Comparison of ENCODE assay signal across 15 cellular contexts in the genomic region with DNA sequence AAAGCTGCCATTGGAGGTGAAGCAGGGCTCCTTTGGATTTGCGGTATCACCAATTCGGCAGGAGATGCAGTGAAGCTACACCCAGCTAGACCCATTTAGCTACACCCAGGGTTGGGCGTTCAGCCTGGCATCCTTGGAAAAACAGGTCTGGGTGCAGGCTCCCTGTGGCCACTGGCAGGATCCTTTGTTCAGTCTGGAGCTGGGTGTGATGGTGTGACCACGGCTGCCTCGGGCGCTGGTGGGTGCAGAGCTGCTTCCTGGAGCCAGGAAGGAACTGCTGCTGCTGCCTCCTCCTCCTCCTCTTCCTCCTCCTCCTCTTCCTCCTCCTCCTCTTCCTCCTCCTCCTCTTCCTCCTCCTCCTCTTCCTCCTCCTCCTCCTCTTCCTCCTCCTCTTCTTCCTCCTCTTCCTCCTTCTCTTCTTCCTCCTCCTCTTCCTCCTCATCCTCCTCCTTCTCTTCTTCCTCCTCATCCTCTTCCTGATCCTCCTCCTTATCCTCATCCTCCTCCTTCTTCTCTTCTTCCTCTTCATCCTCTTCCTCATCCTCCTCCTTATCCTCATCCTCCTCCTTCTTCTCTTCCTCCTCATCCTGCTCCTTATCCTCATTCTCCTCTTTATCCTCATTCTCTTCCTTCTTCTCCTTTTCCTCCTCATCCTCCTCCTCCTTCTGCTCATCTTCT.
DNase-seq lines count a peak whose midpoint lies in the region; ATAC-seq and TF ChIP-seq lines count a peak whose summit lies in the region.
"Had no signal": no experiment of that assay in that cellular context is flagged by ENCODE, and none has a peak within 500 bp of the region (broad histone marks: within the 10 kb centered on the region; RNA-seq: fewer than 3 reads in every experiment).

No MANE protein-coding gene starts in this region.

- peaks cover 58% of the 10 kb centered on the region for H3K4me1 Mint-ChIP-seq in activated CD4-positive, alpha-beta T cell treated with anti-CD3 and anti-CD28 coated beads for 36 hours
- H3K4me1 Mint-ChIP-seq in activated naive CD8-positive, alpha-beta T cell treated with anti-CD3 and anti-CD28 coated beads, Interleukin-2, amount 50 U/mL, for 24 hours: peaks cover 55% of the 10 kb centered on the region

- no peak overlapping the region for H4K8ac ChIP-seq in neuronal stem cell (ENCODE audit: low read depth, low read length)

- H3K4me3 ChIP-seq in HCT116 (replicated peaks in 1 of 2; ENCODE audit: low read depth in 1 of 2, low read length in 2 of 2) (no peak overlapping the region), neuronal stem cell (ENCODE audit: low read length in 2 of 2) (no peak overlapping the region)
- H3K4me3 ChIP-seq: adrenal gland, prostate gland, thoracic aorta had no signal

- no peak overlapping the region for H2BK5ac ChIP-seq in neuronal stem cell (ENCODE audit: low read length)

- no peak for ATAC-seq in activated CD4-positive, alpha-beta T cell treated with anti-CD3 and anti-CD28 coated beads for 36 hours
- ATAC-seq in HCT116 (peak; percentile 62), HG03095 (IDR thresholded peaks at IDR 0.05; ENCODE audit: unreplicated experiment) (no peak), GM18907 (IDR thresholded peaks at IDR 0.05; ENCODE audit: unreplicated experiment) (no peak)
- ATAC-seq in activated naive CD8-positive, alpha-beta T cell treated with anti-CD3 and anti-CD28 coated beads, Interleukin-2, amount 50 U/mL, for 24 hours: no peak

- H3K79me1 ChIP-seq in neuronal stem cell (ENCODE audit: low read depth, low read length): no peaks in the 10 kb centered on the region

- RAD21 ChIA-PET in HCT116 (lab: Charles Lee; ENCODE audit: low non-redundant PET in 1 of 2, low total read pairs in 2 of 2, uncharacterized antibody in 2 of 2, unreplicated experiment in 2 of 2): interaction anchor here in 1 of 2 experiments (2.2 kb wide), 1 partner anchor 92 kb away, joined by 4 read pairs; no protein-coding TSS in a partner anchor

- no peak overlapping the region for H4K91ac ChIP-seq in neuronal stem cell (ENCODE audit: low read depth, low read length, poor library complexity)

- H2BK12ac ChIP-seq in neuronal stem cell (ENCODE audit: low read length): no peak overlapping the region

- peaks cover 5% of the 10 kb centered on the region for H3K36me3 Mint-ChIP-seq in activated CD4-positive, alpha-beta T cell treated with anti-CD3 and anti-CD28 coated beads for 36 hours (ENCODE audit: low read depth)
- no peaks in the 10 kb centered on the region for H3K36me3 Mint-ChIP-seq in activated naive CD8-positive, alpha-beta T cell treated with anti-CD3 and anti-CD28 coated beads, Interleukin-2, amount 50 U/mL, for 24 hours (ENCODE audit: low read depth)

- no peak overlapping the region for H3K14ac ChIP-seq in neuronal stem cell (ENCODE audit: low read length)

- no peak overlapping the region for H2BK120ac ChIP-seq in neuronal stem cell (ENCODE audit: low read depth, low read length)

- H2AFZ ChIP-seq in HCT116 (ENCODE audit: low read depth, low read length, poor library complexity, severe bottlenecking) (no peak overlapping the region), neuronal stem cell (ENCODE audit: low read length) (no peak overlapping the region)

- no peak overlapping the region for H3K23ac ChIP-seq in neuronal stem cell (ENCODE audit: low read depth, low read length, poor library complexity)

- no peaks in the 10 kb centered on the region for H3K36me3 ChIP-seq in HCT116 (ENCODE audit: control insufficient read depth in 1 of 2, insufficient read depth in 2 of 2, low read length in 2 of 2)
- H3K36me3 ChIP-seq in neuronal stem cell (replicated peaks in 1 of 2; ENCODE audit: control insufficient read depth in 2 of 2, insufficient read depth in 2 of 2, low read length in 2 of 2): no peaks in the 10 kb centered on the region
- H3K36me3 ChIP-seq: adrenal gland, prostate gland had no signal

- H3K18ac ChIP-seq in neuronal stem cell (ENCODE audit: low read length): peak overlapping the region; percentile 8

- H3K27ac ChIP-seq in HCT116 (ENCODE audit: low read depth, low read length) (no peak overlapping the region), neuronal stem cell (replicated peaks; ENCODE audit: low read length) (no peak overlapping the region)
- H3K27ac ChIP-seq: prostate gland had no signal

- in situ Hi-C loops in GM13977 (cut with MboI; ENCODE audit: low pct_unique_long_range_greater_than_20kb, low sequenced_read_pairs, unreplicated experiment): no loop called here

- H3K9me3 Mint-ChIP-seq in activated CD4-positive, alpha-beta T cell treated with anti-CD3 and anti-CD28 coated beads for 36 hours (ENCODE audit: low read depth): no peaks in the 10 kb centered on the region
- H3K9me3 Mint-ChIP-seq in activated naive CD8-positive, alpha-beta T cell treated with anti-CD3 and anti-CD28 coated beads, Interleukin-2, amount 50 U/mL, for 24 hours: no peaks in the 10 kb centered on the region

- no peak overlapping the region for H2BK15ac ChIP-seq in neuronal stem cell (ENCODE audit: low read length)

- no peak for DNase-seq in activated CD4-positive, alpha-beta T cell treated with anti-CD3 and anti-CD28 coated beads for 36 hours
- DNase-seq in activated CD4-positive, alpha-beta T cell treated with anti-CD3 and anti-CD28 coated beads, Interleukin-2, amount 50 U/mL, for 48 hours: no peak
- DNase-seq in HCT116 (ENCODE audit: low read depth, low spot score): no peak
- no peak for DNase-seq in activated naive CD8-positive, alpha-beta T cell treated with anti-CD3 and anti-CD28 coated beads, Interleukin-2, amount 50 U/mL, for 24 hours
- no peak for DNase-seq in neuronal stem cell (ENCODE audit: low spot score)
- no peak for DNase-seq in GM13977 (ENCODE audit: low spot score)
- DNase-seq: ACHN; activated CD8-positive, alpha-beta memory T cell treated with anti-CD3 and anti-CD28 coated beads, Interleukin-2, amount 50 U/mL, for 48 hours; adrenal gland; NCI-H146; NCI-H226 had no signal

- POLR2A ChIA-PET in activated CD4-positive, alpha-beta T cell treated with anti-CD3 and anti-CD28 coated beads for 36 hours (lab: Charles Lee): interaction anchor here (0.7 kb wide), 1 partner anchor 9 kb away, joined by 3 read pairs; no protein-coding TSS in a partner anchor
- POLR2A ChIA-PET in HCT116 (lab: Charles Lee): interaction anchor here (1.2 kb wide), 2 partner anchors 9 to 37 kb away, joined by 3 read pairs; no protein-coding TSS in a partner anchor

- H3K4me2 ChIP-seq in HCT116 (ENCODE audit: low read length): no peak overlapping the region
- H3K4me2 ChIP-seq in neuronal stem cell (ENCODE audit: insufficient read depth, low read length, poor library complexity, severe bottlenecking): no peak overlapping the region

- H3K4me1 ChIP-seq in HCT116 (ENCODE audit: control insufficient read depth in 1 of 2, insufficient read depth in 2 of 2, low read length in 2 of 2) (peaks cover 0 to 8% of the 10 kb centered on the region in 2 experiments; a peak in 1 of 4 replicates), neuronal stem cell (ENCODE audit: control insufficient read depth in 2 of 2, insufficient read depth in 1 of 2, low read depth in 1 of 2, low read length in 2 of 2) (peaks cover 5 to 6% of the 10 kb centered on the region in 2 donors)

- H3K9me3 ChIP-seq in HCT116 (ENCODE audit: control insufficient read depth in 1 of 2, insufficient read depth in 1 of 2, low read depth in 1 of 2, low read length in 2 of 2): no peaks in the 10 kb centered on the region
- no peaks in the 10 kb centered on the region for H3K9me3 ChIP-seq in neuronal stem cell (replicated peaks in 1 of 2; ENCODE audit: control insufficient read depth in 2 of 2, insufficient read depth in 1 of 2, low read depth in 1 of 2, low read length in 2 of 2)
- H3K9me3 ChIP-seq: adrenal gland, prostate gland, thoracic aorta had no signal

- no peak overlapping the region for H3K4me3 Mint-ChIP-seq in activated CD4-positive, alpha-beta T cell treated with anti-CD3 and anti-CD28 coated beads for 36 hours
- H3K4me3 Mint-ChIP-seq in activated naive CD8-positive, alpha-beta T cell treated with anti-CD3 and anti-CD28 coated beads, Interleukin-2, amount 50 U/mL, for 24 hours: no peak overlapping the region

- BruUV-seq in HCT116 (replicated peaks; lab: Mats Ljungman, UMichigan): no TSS peak

- H4K20me1 ChIP-seq in HCT116 (ENCODE audit: insufficient read depth): no peaks in the 10 kb centered on the region

- no peaks in the 10 kb centered on the region for H3K79me2 ChIP-seq in HCT116 (ENCODE audit: insufficient read depth, low read length)

- H3K27ac Mint-ChIP-seq in activated CD4-positive, alpha-beta T cell treated with anti-CD3 and anti-CD28 coated beads for 36 hours: peak overlapping the region; percentile 15
- H3K27ac Mint-ChIP-seq in activated naive CD8-positive, alpha-beta T cell treated with anti-CD3 and anti-CD28 coated beads, Interleukin-2, amount 50 U/mL, for 24 hours: peak overlapping the region; percentile 11

- TF ChIP-seq CTCF in HCT116 (IDR thresholded peaks at IDR 0.05 in 2 of 3, conservative IDR thresholded peaks at IDR 0.05 in 1 of 3; ENCODE audit: borderline replicate concordance in 1 of 3, insufficient read depth in 1 of 3, low read depth in 2 of 3, low read length in 2 of 3) (no peak), GM13977 (IDR thresholded peaks at IDR 0.05; ENCODE audit: extremely low read depth, insufficient read depth, missing control alignments) (no peak)

- no CpG with 5 or more reads among the region's 6 CpGs for WGBS in neuronal stem cell (ENCODE audit: extremely low coverage in 2 of 2, insufficient read length in 2 of 2, insufficient replicate concordance in 1 of 2), 2 donors

- no peak overlapping the region for H3K9ac ChIP-seq in HCT116 (ENCODE audit: low read length)
- no peak overlapping the region for H3K9ac ChIP-seq in neuronal stem cell (ENCODE audit: low read depth, low read length, poor library complexity)

- no peak overlapping the region for H3K4ac ChIP-seq in neuronal stem cell (ENCODE audit: low read length)

- TF ChIP-seq POLR2A in HCT116 (IDR thresholded peaks at IDR 0.05; ENCODE audit: borderline replicate concordance, extremely low read depth, insufficient read depth, insufficient read length): no peak

- no peak overlapping the region for H2AK5ac ChIP-seq in neuronal stem cell (ENCODE audit: low read depth, low read length)

- intact Hi-C loops in activated CD4-positive, alpha-beta T cell treated with anti-CD3 and anti-CD28 coated beads for 36 hours (cut with DNase I, micrococcal nuclease): no loop called here
- intact Hi-C loops in HCT116 (cut with micrococcal nuclease): no loop called here

- no peaks in the 10 kb centered on the region for H3K9me2 ChIP-seq in HCT116 (ENCODE audit: insufficient read depth)

- TF ChIP-seq RAD21 in HCT116 (IDR thresholded peaks at IDR 0.05; ENCODE audit: low read depth): no peak

- CTCF ChIA-PET in activated CD4-positive, alpha-beta T cell treated with anti-CD3 and anti-CD28 coated beads for 36 hours (lab: Charles Lee): interaction anchor here (0.6 to 0.8 kb wide), 2 partner anchors 32 to 493 kb away, joined by 3 to 4 read pairs; no protein-coding TSS in a partner anchor
- CTCF ChIA-PET in HCT116 (lab: Charles Lee): interaction anchor here (1.5 kb wide), 1 partner anchor 92 kb away, joined by 9 read pairs; no protein-coding TSS in a partner anchor

- no peaks in the 10 kb centered on the region for H3K27me3 Mint-ChIP-seq in activated CD4-positive, alpha-beta T cell treated with anti-CD3 and anti-CD28 coated beads for 36 hours
- no peaks in the 10 kb centered on the region for H3K27me3 Mint-ChIP-seq in activated naive CD8-positive, alpha-beta T cell treated with anti-CD3 and anti-CD28 coated beads, Interleukin-2, amount 50 U/mL, for 24 hours

- peaks cover 10% of the 10 kb centered on the region for H3K27me3 ChIP-seq in HCT116 (ENCODE audit: insufficient read depth, low read length)
- no peaks in the 10 kb centered on the region for H3K27me3 ChIP-seq in neuronal stem cell (ENCODE audit: control insufficient read depth in 3 of 3, insufficient read depth in 3 of 3, low read depth in 1 of 3, low read length in 3 of 3)
- H3K27me3 ChIP-seq: adrenal gland had no signal
